In genomic region chr2:127410871-127411396, GRCh38 we compare ENCODE assay signal across 1 cellular context.
TF ChIP-seq lines count a peak whose summit lies in the region.

No MANE protein-coding gene starts in this region.

TF ChIP-seq in GM12878, 131 proteins besides CTCF, POLR2A, EP300 and RAD21 (continued from another document and continues in another):
- TF ChIP-seq E2F4 (IDR thresholded peaks at IDR 0.05; ENCODE audit: low read depth, low read length) (no peak), MEF2A (IDR thresholded peaks at IDR 0.05; ENCODE audit: insufficient read depth, low read depth, low read length) (no peak), MTA2 (IDR thresholded peaks at IDR 0.05; ENCODE audit: low read depth) (peak; percentile 35; the same call in 1 of the 2 replicates), HDGF (IDR thresholded peaks at IDR 0.05) (no peak), CEBPZ (IDR thresholded peaks at IDR 0.05; ENCODE audit: low read depth, low read length) (no peak), ESRRA (IDR thresholded peaks at IDR 0.05; ENCODE audit: low read length) (no peak), SKIL (IDR thresholded peaks at IDR 0.05; ENCODE audit: low read depth, poor library complexity, severe bottlenecking) (no peak), CREB1 (IDR thresholded peaks at IDR 0.05; ENCODE audit: low read depth) (peak; percentile 71), ETV6 (conservative IDR thresholded peaks at IDR 0.05 in 1 of 2, IDR thresholded peaks at IDR 0.05 in 1 of 2; ENCODE audit: borderline replicate concordance in 1 of 2, low read depth in 1 of 2) (peak in 1 of 2 experiments; percentile 33; a peak in 1 of 4 replicates), STAT3 (IDR thresholded peaks at IDR 0.05; ENCODE audit: low read depth, low read length) (no peak), NFYA (IDR thresholded peaks at IDR 0.05; ENCODE audit: borderline replicate concordance, low read depth, low read length) (no peak), BACH1 (IDR thresholded peaks at IDR 0.05; ENCODE audit: borderline replicate concordance) (no peak), SREBF1 (IDR thresholded peaks at IDR 0.05; ENCODE audit: low read length) (no peak), MXI1 (IDR thresholded peaks at IDR 0.05; ENCODE audit: low read depth, low read length) (no peak), CHD2 (IDR thresholded peaks at IDR 0.05; ENCODE audit: borderline replicate concordance, low read depth, low read length) (no peak), PAX5 (IDR thresholded peaks at IDR 0.05; ENCODE audit: borderline replicate concordance, low read depth, low read length) (no peak), IKZF2 (IDR thresholded peaks at IDR 0.05) (peak; percentile 52 to 65), CREM (IDR thresholded peaks at IDR 0.05; ENCODE audit: low read depth) (peak; percentile 63), NKRF (conservative IDR thresholded peaks at IDR 0.05) (no peak), TCF3 (IDR thresholded peaks at IDR 0.05; ENCODE audit: borderline replicate concordance, insufficient read depth, low read depth, low read length) (no peak), ZBTB40 (IDR thresholded peaks at IDR 0.05; ENCODE audit: borderline replicate concordance) (no peak), USF1 (IDR thresholded peaks at IDR 0.05; ENCODE audit: borderline replicate concordance, extremely low read length, insufficient read depth, low read depth, low read length) (no peak), MYC (IDR thresholded peaks at IDR 0.05; ENCODE audit: insufficient read depth, insufficient read length, insufficient replicate concordance, low read length, severe bottlenecking) (no peak), SRF (IDR thresholded peaks at IDR 0.05; ENCODE audit: low read depth in 2 of 2, low read length in 2 of 2) (no peak), CHD1 (IDR thresholded peaks at IDR 0.05; ENCODE audit: low read depth, low read length) (no peak), ZBTB11 (CRISPR knock-in tag; IDR thresholded peaks at IDR 0.05) (no peak), SREBF2 (IDR thresholded peaks at IDR 0.05; ENCODE audit: low read length) (no peak), PML (IDR thresholded peaks at IDR 0.05; ENCODE audit: low read length) (no peak), RELB (IDR thresholded peaks at IDR 0.05; ENCODE audit: low read depth) (0 out of 2 replicates have a peak, but pooled peaks have one; percentile 33), RCOR1 (conservative IDR thresholded peaks at IDR 0.05; ENCODE audit: low read depth, low read length) (no peak), RFX5 (IDR thresholded peaks at IDR 0.05; ENCODE audit: low read depth, low read length) (peak; percentile 89), E4F1 (IDR thresholded peaks at IDR 0.05; ENCODE audit: borderline replicate concordance, partially characterized antibody) (no peak)
